10 cellular contexts compared by ENCODE assay signal in the genomic region with DNA sequence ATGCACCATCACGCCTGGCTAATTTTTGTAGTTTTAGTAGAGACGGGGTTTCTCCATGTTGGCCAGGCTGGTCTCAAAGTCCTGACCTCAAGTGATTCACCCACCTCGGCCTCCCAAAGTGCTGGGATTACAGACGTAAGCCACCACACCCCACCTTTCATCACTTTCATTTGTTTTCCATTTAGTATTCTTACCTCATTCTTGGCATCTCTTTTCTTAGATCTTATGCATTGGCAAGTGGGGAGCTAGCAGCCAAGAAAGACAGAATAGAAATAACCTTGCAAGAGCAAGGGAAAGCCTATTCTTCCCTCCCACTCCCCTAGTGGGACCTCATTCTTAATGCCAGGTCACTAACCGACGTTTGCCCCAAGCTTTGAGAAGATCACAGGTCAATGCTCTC. TPM values are rescaled to one million over a fixed set of nuclear protein-coding genes. Genes with fewer than 3 reads are reported as not detected.
DNase-seq lines count a peak whose midpoint lies in the region; FAIRE-seq and TF ChIP-seq lines count a peak whose summit lies in the region.
"Not testable (repeated sequence)": the region's sequence is repeated elsewhere in the genome, so short reads cannot be mapped to it uniquely, and the experiment has no call there.
"Had no signal": no experiment of that assay in that cellular context is flagged by ENCODE, and none has a peak within 500 bp of the region (broad histone marks: within the 10 kb centered on the region; RNA-seq: fewer than 3 reads in every experiment).

No MANE protein-coding gene starts in this region.

- not testable (repeated sequence) for H3K23me2 ChIP-seq in H9 (ENCODE audit: insufficient read length, low read depth, low read length, poor library complexity, severe bottlenecking)

- H2BK120ac ChIP-seq in H9 (ENCODE audit: low read depth, low read length, poor library complexity, severe bottlenecking); neuronal stem cell (ENCODE audit: low read depth, low read length): not testable (repeated sequence)

- H2BK12ac ChIP-seq in H9 (ENCODE audit: insufficient read length, low read depth, low read length); neuronal stem cell (ENCODE audit: low read length): not testable (repeated sequence)

- H3K4me1 Mint-ChIP-seq in H9 = peaks cover 33 to 42% of the 10 kb centered on the region in 2 experiments

- not testable (repeated sequence) for H3K23ac ChIP-seq in H9 (ENCODE audit: insufficient read length, low read depth, low read length); neuronal stem cell (ENCODE audit: low read depth, low read length, poor library complexity)

- H3K4me1 ChIP-seq in H9 (ENCODE audit: insufficient read depth, low read length) (peaks cover 10% of the 10 kb centered on the region), iPS-20b (ENCODE audit: insufficient read depth, low read length) (peaks cover 14% of the 10 kb centered on the region; the same call in 1 of the 2 replicates)
- not testable (repeated sequence) for H3K4me1 ChIP-seq in neuronal stem cell (ENCODE audit: control insufficient read depth in 2 of 2, insufficient read depth in 1 of 2, low read depth in 1 of 2, low read length in 2 of 2)

- not testable (repeated sequence) for H3K79me2 ChIP-seq in H9 (ENCODE audit: insufficient read depth, low read length)

- not testable (repeated sequence) for H3K14ac ChIP-seq in H9 (ENCODE audit: insufficient read depth, low read length); neuronal stem cell (ENCODE audit: low read length)

- peak overlapping the region; percentile 19 for H3K4me2 ChIP-seq in H9 (ENCODE audit: insufficient read depth, insufficient read length, low read length)
- H3K4me2 ChIP-seq in neuronal stem cell (ENCODE audit: insufficient read depth, low read length, poor library complexity, severe bottlenecking) = not testable (repeated sequence)

- H3K36me3 ChIP-seq in bronchial epithelial cell (ENCODE audit: control insufficient read depth, insufficient read depth, low read length); iPS-20b (ENCODE audit: insufficient read depth, low read depth, low read length); neuronal stem cell (replicated peaks in 1 of 2; ENCODE audit: control insufficient read depth in 2 of 2, insufficient read depth in 2 of 2, low read length in 2 of 2): not testable (repeated sequence)

- not testable (repeated sequence) for FAIRE-seq in RCC 7860 (lab: Jason Lieb, UNC); bronchial epithelial cell (lab: Jason Lieb, UNC)

- not testable (repeated sequence) for H3K79me1 ChIP-seq in H9 (ENCODE audit: insufficient read depth, low read depth, low read length, poor library complexity, severe bottlenecking); neuronal stem cell (ENCODE audit: low read depth, low read length)

- not testable (repeated sequence) for H3K56ac ChIP-seq in H9 (ENCODE audit: insufficient read length, low read depth, low read length)

- H4K8ac ChIP-seq in H9 (replicated peaks; ENCODE audit: insufficient read length, low read depth, low read length); neuronal stem cell (ENCODE audit: low read depth, low read length): not testable (repeated sequence)

- not testable (repeated sequence) for H3K9ac ChIP-seq in H9 (ENCODE audit: extremely low read depth, insufficient read length, low read length); neuronal stem cell (ENCODE audit: low read depth, low read length, poor library complexity)
- H3K9ac ChIP-seq in iPS-20b (ENCODE audit: low read depth, low read length) = peak overlapping the region; percentile 27; the same call in 1 of the 2 replicates

- peaks cover 28 to 55% (median 50%) of the 10 kb centered on the region in 3 experiments for H3K36me3 Mint-ChIP-seq in H9 (ENCODE audit: insufficient read depth in 1 of 3, low read depth in 3 of 3)

- not testable (repeated sequence) for H3T11ph ChIP-seq in H9 (ENCODE audit: low read length)

- H4K91ac ChIP-seq in H9 (ENCODE audit: insufficient read length, low read depth, low read length); neuronal stem cell (ENCODE audit: low read depth, low read length, poor library complexity): not testable (repeated sequence)

- H3K27me3 ChIP-seq in H9 (ENCODE audit: insufficient read depth, low read length); bronchial epithelial cell (ENCODE audit: control insufficient read depth, insufficient read depth, low read length); iPS-20b (ENCODE audit: insufficient read depth, low read length); neuronal stem cell (ENCODE audit: control insufficient read depth in 3 of 3, insufficient read depth in 3 of 3, low read depth in 1 of 3, low read length in 3 of 3): not testable (repeated sequence)

- peak overlapping the region in 1 of 2 experiments; percentile 24; a peak in 1 of 5 replicates for H3K4me3 Mint-ChIP-seq in H9

- H3K9me3 ChIP-seq in H9 (ENCODE audit: control insufficient read depth, low read depth, low read length); iPS-20b (ENCODE audit: insufficient read depth, low read depth, low read length); neuronal stem cell (replicated peaks in 1 of 2; ENCODE audit: control insufficient read depth in 2 of 2, insufficient read depth in 1 of 2, low read depth in 1 of 2, low read length in 2 of 2): not testable (repeated sequence)

- H4K20me1 ChIP-seq in H9 (ENCODE audit: control insufficient read depth, insufficient read depth, insufficient read length) = not testable (repeated sequence)

- H3K4ac ChIP-seq in H9 (ENCODE audit: low read depth, low read length); neuronal stem cell (ENCODE audit: low read length): not testable (repeated sequence)

- not testable (repeated sequence) for H3K18ac ChIP-seq in H9 (ENCODE audit: insufficient read length, low read depth, low read length); neuronal stem cell (ENCODE audit: low read length)

- H4K5ac ChIP-seq in H9 (ENCODE audit: insufficient read length, low read depth, low read length) = not testable (repeated sequence)

- not testable (repeated sequence) for H2BK20ac ChIP-seq in H9 (ENCODE audit: low read depth, low read length, poor library complexity, severe bottlenecking)

- peak overlapping the region; percentile 63 to 87 (median 83) for H3K27ac Mint-ChIP-seq in H9

- H3K27ac ChIP-seq in H9 (ENCODE audit: insufficient read length, low read depth, low read length); iPS-20b (ENCODE audit: low read length): not testable (repeated sequence)
- peak overlapping the region; percentile 64 for H3K27ac ChIP-seq in neuronal stem cell (replicated peaks; ENCODE audit: low read length)

- TF ChIP-seq CTCF in H9 (conservative IDR thresholded peaks at IDR 0.05); bronchial epithelial cell (IDR thresholded peaks at IDR 0.05; ENCODE audit: insufficient read depth, low read length, severe bottlenecking); fibroblast of mammary gland (conservative IDR thresholded peaks at IDR 0.05; ENCODE audit: control insufficient read depth, insufficient read depth, low read depth, low read length): not testable (repeated sequence)

- H3K27me3 Mint-ChIP-seq in H9 (ENCODE audit: low read depth) = not testable (repeated sequence)

- H3K9me3 Mint-ChIP-seq in H9 = not testable (repeated sequence)

- not testable (repeated sequence) for H2BK5ac ChIP-seq in H9 (ENCODE audit: insufficient read length, low read length); neuronal stem cell (ENCODE audit: low read length)

- no CpG with 5 or more reads among the region's 6 CpGs for WGBS in H9 (ENCODE audit: extremely low coverage, insufficient read length, low lambda C conversion rate)
- WGBS in neuronal stem cell (ENCODE audit: extremely low coverage in 2 of 2, insufficient read length in 2 of 2, insufficient replicate concordance in 1 of 2), 2 donors = no CpG with 5 or more reads among the region's 6 CpGs

- not testable (repeated sequence) for H2AFZ ChIP-seq in H9 (ENCODE audit: low read length); neuronal stem cell (ENCODE audit: low read length)

- H2BK15ac ChIP-seq in H9 (ENCODE audit: low read depth, low read length); neuronal stem cell (ENCODE audit: low read length): not testable (repeated sequence)

- H2AK5ac ChIP-seq in H9 (ENCODE audit: insufficient read length, low read length); neuronal stem cell (ENCODE audit: low read depth, low read length): not testable (repeated sequence)

- not testable (repeated sequence) for H3K4me3 ChIP-seq in bronchial epithelial cell (ENCODE audit: low read depth, low read length); fibroblast of mammary gland (ENCODE audit: control insufficient read depth, low read depth, low read length); iPS-20b (ENCODE audit: low read length); neuronal stem cell (ENCODE audit: low read length in 2 of 2)

- DNase-seq in H9; neuronal stem cell (ENCODE audit: low spot score): not testable (repeated sequence)
- DNase-seq in RCC 7860 (ENCODE audit: low spot score) (peak; percentile 4), astrocyte of the hippocampus (ENCODE audit: low read depth, low spot score) (peak; percentile 69), bronchial epithelial cell (ENCODE audit: low read depth) (peak; percentile 50), fibroblast of mammary gland (ENCODE audit: low read depth) (peak; percentile 76)

RNA-seq across cellular contexts. Expression of a gene that starts 21.4 kb away (rescaled TPM):
- total RNA-seq in H9 (2021) (not detected in 2 replicates), bronchial epithelial cell (not detected in 2 replicates)
- polyA plus RNA-seq in neuronal stem cell (2013, experiment 1 of 2) = not detected
- polyA plus RNA-seq in neuronal stem cell (2013, experiment 2 of 2) = not detected
- total RNA-seq: Calu3; CD8-positive, alpha-beta T cell; G401 had no signal
